Comparison of ENCODE assay signal across 14 cellular contexts in genomic region chr18:79245517-79246001, GRCh38.
A peak's percentile ranks its signal among the peaks of the same experiment; 100 is the strongest.
DNase-seq lines count a peak whose midpoint lies in the region; ATAC-seq, FAIRE-seq and TF ChIP-seq lines count a peak whose summit lies in the region.
"Had no signal": no experiment of that assay in that cellular context is flagged by ENCODE, and none has a peak within 500 bp of the region (broad histone marks: within the 10 kb centered on the region; RNA-seq: fewer than 3 reads in every experiment).

No MANE protein-coding gene starts in this region.

- FAIRE-seq in pancreas (lab: Jason Lieb, UNC): no peak

- ATAC-seq in pancreas: no peak

- DNase-seq in T-helper 2 cell (peak in 4 of 5 experiments; percentile 32 to 80 (median 42)), LoVo (ENCODE audit: low spot score) (peak; percentile 58), T1000 (lab: John Stamatoyannopoulos, UW) (peak; percentile 47), fibroblast of mammary gland (ENCODE audit: low read depth) (peak; percentile 4), hepatic stellate cell (ENCODE audit: low spot score) (no peak), pancreas (no peak)
- no peak for DNase-seq in T-helper 2 cell treated with Interferon-gamma antibody and Interleukin-4, amounts not matched to agents 5 μg/mL and 100 μg/mL, for 36 hours (ENCODE audit: low spot score)
- no peak for DNase-seq in stimulated activated CD4-positive, alpha-beta T cell treated with anti-CD3 and anti-CD28 coated beads, Interleukin-4, amount 100 ng/mL, for 24 hours
- DNase-seq: activated naive CD8-positive, alpha-beta T cell treated with anti-CD3 and anti-CD28 coated beads for 36 hours; NCI-H1092 treated with DMSO at 0.1 percent for 48 hours; stimulated activated CD4-positive, alpha-beta T cell treated with anti-CD3 and anti-CD28 coated beads, Interleukin-2, amount 100 ng/mL, for 48 hours; substantia nigra had no signal

- no peak for TF ChIP-seq CTCF in fibroblast of mammary gland (conservative IDR thresholded peaks at IDR 0.05; ENCODE audit: control insufficient read depth, insufficient read depth, low read depth, low read length)
- no peak for TF ChIP-seq CTCF in pancreas (IDR thresholded peaks at IDR 0.05)

- no peaks in the 10 kb centered on the region for H3K27me3 ChIP-seq in pancreas

- no peaks in the 10 kb centered on the region for H3K36me3 Mint-ChIP-seq in T-helper 2 cell treated with Interferon-gamma antibody and Interleukin-4, amounts not matched to agents 5 μg/mL and 100 μg/mL, for 36 hours (ENCODE audit: low read depth)
- H3K36me3 Mint-ChIP-seq: activated naive CD8-positive, alpha-beta T cell treated with anti-CD3 and anti-CD28 coated beads for 36 hours had no signal

- no peaks in the 10 kb centered on the region for H3K36me3 ChIP-seq in pancreas

- H3K4me3 ChIP-seq in fibroblast of mammary gland (ENCODE audit: control insufficient read depth, low read depth, low read length): no peak overlapping the region
- H3K4me3 ChIP-seq in pancreas: no peak overlapping the region
- H3K4me3 ChIP-seq: lung had no signal

- no peaks in the 10 kb centered on the region for H3K27me3 Mint-ChIP-seq in T-helper 2 cell treated with Interferon-gamma antibody and Interleukin-4, amounts not matched to agents 5 μg/mL and 100 μg/mL, for 36 hours (ENCODE audit: low read depth)
- H3K27me3 Mint-ChIP-seq: activated naive CD8-positive, alpha-beta T cell treated with anti-CD3 and anti-CD28 coated beads for 36 hours; progenitor cell of endocrine pancreas had no signal

- no peak overlapping the region for H3K27ac Mint-ChIP-seq in T-helper 2 cell treated with Interferon-gamma antibody and Interleukin-4, amounts not matched to agents 5 μg/mL and 100 μg/mL, for 36 hours
- H3K27ac Mint-ChIP-seq: activated naive CD8-positive, alpha-beta T cell treated with anti-CD3 and anti-CD28 coated beads for 36 hours; progenitor cell of endocrine pancreas had no signal

- H3K9me3 ChIP-seq in pancreas: no peaks in the 10 kb centered on the region

- WGBS in pancreas, 2 donors: 92 to 93% methylated on average over 23 of the region's 23 CpGs

- H3K4me1 Mint-ChIP-seq in T-helper 2 cell treated with Interferon-gamma antibody and Interleukin-4, amounts not matched to agents 5 μg/mL and 100 μg/mL, for 36 hours (ENCODE audit: low read depth): peaks cover 5% of the 10 kb centered on the region

- intact Hi-C loops in pancreas (cut with DNase I): no loop called here

- no peak overlapping the region for H3K4me3 Mint-ChIP-seq in T-helper 2 cell treated with Interferon-gamma antibody and Interleukin-4, amounts not matched to agents 5 μg/mL and 100 μg/mL, for 36 hours

- no peak overlapping the region for H3K27ac ChIP-seq in pancreas

- no peaks in the 10 kb centered on the region for H3K9me3 Mint-ChIP-seq in T-helper 2 cell treated with Interferon-gamma antibody and Interleukin-4, amounts not matched to agents 5 μg/mL and 100 μg/mL, for 36 hours
- H3K9me3 Mint-ChIP-seq: activated naive CD8-positive, alpha-beta T cell treated with anti-CD3 and anti-CD28 coated beads for 36 hours had no signal

- no peaks in the 10 kb centered on the region for H3K4me1 ChIP-seq in pancreas

Comparison
In these comparisons a context has a peak if more than half of its experiments do, and no peak if none do; other contexts are left out.
1. DNase-seq: peak in T-helper 2 cell (4 of 5), LoVo (single experiment), T1000 (single experiment) and fibroblast of mammary gland (single experiment); none in T-helper 2 cell treated with Interferon-gamma antibody and Interleukin-4, amounts not matched to agents 5 μg/mL and 100 μg/mL, for 36 hours (single experiment), hepatic stellate cell (single experiment), stimulated activated CD4-positive, alpha-beta T cell treated with anti-CD3 and anti-CD28 coated beads, Interleukin-4, amount 100 ng/mL, for 24 hours (single experiment) and pancreas (0 of 6).